ENCODE assay signal across 8 cellular contexts in genomic region chr10:51422311-51423120, GRCh38.
DNase-seq lines count a peak whose midpoint lies in the region; ATAC-seq, FAIRE-seq and TF ChIP-seq lines count a peak whose summit lies in the region.

No MANE protein-coding gene starts in this region.

- H3K4me2 ChIP-seq in SK-N-SH (no peak overlapping the region), H1 (ENCODE audit: insufficient read depth in 1 of 2, low read depth in 2 of 2, low read length in 2 of 2) (no peak overlapping the region), mesenchymal stem cell (ENCODE audit: low read length, poor library complexity, severe bottlenecking) (no peak overlapping the region)

- no peak overlapping the region for H2BK5ac ChIP-seq in H1 (ENCODE audit: low read depth, low read length)
- H2BK5ac ChIP-seq in mesenchymal stem cell (ENCODE audit: low read depth, low read length, poor library complexity, severe bottlenecking), result no peak overlapping the region

- TF ChIP-seq EP300 in SK-N-SH (IDR thresholded peaks at IDR 0.05; ENCODE audit: borderline replicate concordance in 1 of 2, low read depth in 1 of 2, low read length in 1 of 2) (no peak), H1 (IDR thresholded peaks at IDR 0.05; ENCODE audit: borderline replicate concordance in 1 of 2, low read depth in 2 of 2, low read length in 2 of 2) (no peak), upper lobe of left lung (IDR thresholded peaks at IDR 0.05) (no peak)

- POLR2A ChIA-PET in SK-N-SH (lab: Yijun Ruan, JAX) (no interaction called here), H1 (lab: Charles Lee; ENCODE audit: partially characterized antibody) (interaction anchor here (0.7 kb wide), 1 partner anchor 18 kb away, joined by 3 read pairs; no protein-coding TSS in a partner anchor)

- H3K79me2 ChIP-seq in SK-N-SH (ENCODE audit: insufficient read depth) (no peaks in the 10 kb centered on the region), H1 (ENCODE audit: control insufficient read depth in 1 of 2, insufficient read depth in 2 of 2, low read length in 2 of 2) (no peaks in the 10 kb centered on the region)

- ATAC-seq in GM18907 (IDR thresholded peaks at IDR 0.05; ENCODE audit: unreplicated experiment) (peak; percentile 82), HG03354 (IDR thresholded peaks at IDR 0.05; ENCODE audit: poor library complexity, severe bottlenecking, unreplicated experiment) (peak; percentile 85), upper lobe of left lung (ENCODE audit: low FRiP score in 2 of 2) (peak; percentile 79 to 81), HG03095 (IDR thresholded peaks at IDR 0.05; ENCODE audit: unreplicated experiment) (no peak)

- H4K8ac ChIP-seq in H1 (ENCODE audit: extremely low read depth, insufficient read depth, low read length), result no peak overlapping the region
- H4K8ac ChIP-seq in mesenchymal stem cell (ENCODE audit: low read length), result peak overlapping the region; percentile 29

- H2BK12ac ChIP-seq in H1 (ENCODE audit: low read depth, low read length), result no peak overlapping the region
- no peak overlapping the region for H2BK12ac ChIP-seq in mesenchymal stem cell (ENCODE audit: low read length in 2 of 2)

- no peaks in the 10 kb centered on the region for H4K20me1 ChIP-seq in SK-N-SH (ENCODE audit: insufficient read depth)
- H4K20me1 ChIP-seq in H1 (replicated peaks in 1 of 2; ENCODE audit: control insufficient read depth in 1 of 2, insufficient read depth in 2 of 2, low read length in 2 of 2), result no peaks in the 10 kb centered on the region

- in situ Hi-C loops in Caki2 (cut with HindIII; ENCODE audit: low pct_unique_long_range_greater_than_20kb, low sequenced_read_pairs), result no loop called here

- no peak overlapping the region for H4K5ac ChIP-seq in H1 (ENCODE audit: insufficient read length, low read depth, low read length)

- H4K91ac ChIP-seq in H1 (replicated peaks; ENCODE audit: insufficient read length, low read length) (no peak overlapping the region), mesenchymal stem cell (ENCODE audit: low read length) (no peak overlapping the region)

- H3K27ac ChIP-seq in SK-N-SH (ENCODE audit: low read depth in 2 of 2, low read length in 1 of 2) (peak overlapping the region in 1 of 2 experiments; percentile 55; a peak in 1 of 4 replicates), H1 (ENCODE audit: low read depth, low read length) (no peak overlapping the region), mesenchymal stem cell (ENCODE audit: low read length, poor library complexity, severe bottlenecking) (no peak overlapping the region), upper lobe of left lung (peak overlapping the region in 1 of 4 donors; percentile 24)

- no peaks in the 10 kb centered on the region for H3K79me1 ChIP-seq in H1 (ENCODE audit: low read depth, low read length)
- no peaks in the 10 kb centered on the region for H3K79me1 ChIP-seq in mesenchymal stem cell (replicated peaks; ENCODE audit: low read length, poor library complexity, severe bottlenecking)

- H3K9me2 ChIP-seq in SK-N-SH, result no peaks in the 10 kb centered on the region

- 59% methylated on average over 6 of the region's 6 CpGs for WGBS in SK-N-SH (ENCODE audit: low lambda C conversion rate)
- WGBS in H1 (ENCODE audit: extremely low coverage in 1 of 2, insufficient coverage in 1 of 2, insufficient read length in 1 of 2, insufficient replicate concordance in 2 of 2, low coverage in 1 of 2, low lambda C conversion rate in 2 of 2, missing lambda C conversion rate in 1 of 2), 2 experiments, result 54% methylated on average over 6 of the region's 6 CpGs; no CpG with 5 or more reads in 1 of the 2 experiments
- 76% methylated on average over 4 of the region's 6 CpGs for WGBS in mesenchymal stem cell
- 59 to 60% methylated on average over 6 of the region's 6 CpGs for WGBS in upper lobe of left lung, 2 donors

- TF ChIP-seq POLR2A in H1 (IDR thresholded peaks at IDR 0.05; ENCODE audit: control extremely low read depth in 1 of 2, low read depth in 2 of 2, low read length in 2 of 2), result no peak
- TF ChIP-seq POLR2A in upper lobe of left lung (IDR thresholded peaks at IDR 0.05), result no peak

- H3K4ac ChIP-seq in H1 (replicated peaks; ENCODE audit: insufficient read length, low read depth, low read length), result no peak overlapping the region
- H3K4ac ChIP-seq in mesenchymal stem cell (ENCODE audit: low read depth in 1 of 2, low read length in 2 of 2), result no peak overlapping the region

- FAIRE-seq in H1 (lab: Jason Lieb, UNC), result peak; percentile 98

- H3K36me3 ChIP-seq in SK-N-SH (replicated peaks in 1 of 2; ENCODE audit: control insufficient read depth in 1 of 2, insufficient read depth in 2 of 2, low read length in 1 of 2) (no peaks in the 10 kb centered on the region), H1 (ENCODE audit: control insufficient read depth in 2 of 4, insufficient read depth in 4 of 4, low read length in 3 of 4) (no peaks in the 10 kb centered on the region), mesenchymal stem cell (ENCODE audit: control insufficient read depth in 1 of 2, insufficient read depth in 2 of 2, low read depth in 1 of 2, low read length in 2 of 2) (no peaks in the 10 kb centered on the region), upper lobe of left lung (no peaks in the 10 kb centered on the region)

- H3K23ac ChIP-seq in H1 (ENCODE audit: insufficient read length), result no peak overlapping the region
- no peak overlapping the region for H3K23ac ChIP-seq in mesenchymal stem cell (ENCODE audit: low read length in 2 of 2)

- H3K9ac ChIP-seq in SK-N-SH (no peak overlapping the region), H1 (replicated peaks in 1 of 4; ENCODE audit: extremely low read depth in 1 of 4, low read depth in 3 of 4, low read length in 3 of 4) (no peak overlapping the region), mesenchymal stem cell (ENCODE audit: low read length) (peak overlapping the region; percentile 69)

- H3K14ac ChIP-seq in H1 (ENCODE audit: insufficient read length) (no peak overlapping the region), mesenchymal stem cell (ENCODE audit: low read length in 2 of 2) (no peak overlapping the region)

- H3K4me1 ChIP-seq in SK-N-SH (ENCODE audit: control insufficient read depth in 1 of 2, insufficient read depth in 2 of 2, low read depth in 1 of 2, low read length in 1 of 2), result peaks cover 0 to 3% of the 10 kb centered on the region in 2 experiments; a peak in 2 of 4 replicates
- peaks cover 0 to 3% (median 1%) of the 10 kb centered on the region in 4 experiments; a peak in 3 of 7 replicates for H3K4me1 ChIP-seq in H1 (replicated peaks in 1 of 4; ENCODE audit: control insufficient read depth in 3 of 4, insufficient read depth in 4 of 4, low read length in 3 of 4)
- H3K4me1 ChIP-seq in mesenchymal stem cell (ENCODE audit: control insufficient read depth, insufficient read depth, low read depth, low read length), result no peaks in the 10 kb centered on the region
- H3K4me1 ChIP-seq in upper lobe of left lung, result peaks cover 0 to 13% (median 9%) of the 10 kb centered on the region in 4 donors

- H2BK15ac ChIP-seq in H1 (ENCODE audit: low read length), result no peak overlapping the region
- H2BK15ac ChIP-seq in mesenchymal stem cell (ENCODE audit: low read depth, poor library complexity, severe bottlenecking), result no peak overlapping the region

- H2AFZ ChIP-seq in SK-N-SH (ENCODE audit: low read depth), result peak overlapping the region; percentile 57
- peak overlapping the region; percentile 52; the same call in 1 of the 2 replicates for H2AFZ ChIP-seq in H1 (ENCODE audit: low read length)
- no peak overlapping the region for H2AFZ ChIP-seq in mesenchymal stem cell (ENCODE audit: low read depth, low read length)

- H3K4me3 ChIP-seq in SK-N-SH (ENCODE audit: low read depth in 2 of 2, low read length in 1 of 2) (peak overlapping the region in 1 of 2 experiments; percentile 2; a peak in 1 of 4 replicates), H1 (ENCODE audit: extremely low read depth in 1 of 4, insufficient read depth in 2 of 4, low read depth in 3 of 4, low read length in 4 of 4) (no peak overlapping the region), mesenchymal stem cell (ENCODE audit: insufficient read depth in 1 of 2, low read depth in 1 of 2, low read length in 2 of 2) (no peak overlapping the region), upper lobe of left lung (no peak overlapping the region)

- H3F3A ChIP-seq in SK-N-SH (replicated peaks; ENCODE audit: insufficient read depth), result no peaks in the 10 kb centered on the region

- H2BK120ac ChIP-seq in H1 (replicated peaks; ENCODE audit: low read depth, low read length) (no peak overlapping the region), mesenchymal stem cell (ENCODE audit: low read depth, low read length) (no peak overlapping the region)

- DNase-seq in Caki2 (ENCODE audit: low read depth) (peak; percentile 19), SK-N-SH (peak; percentile 21), H1 (ENCODE audit: low read depth in 1 of 2, low spot score in 2 of 2) (peak; percentile 7 to 67), mesenchymal stem cell (peak; percentile 66), upper lobe of left lung (peak in 1 of 2 donors; percentile 24)

- no peak overlapping the region for H2BK20ac ChIP-seq in H1 (ENCODE audit: low read length)

- TF ChIP-seq CTCF in SK-N-SH (IDR thresholded peaks at IDR 0.05) (peak; percentile 95), H1 (IDR thresholded peaks at IDR 0.05; ENCODE audit: control extremely low read depth in 1 of 3, insufficient read depth in 1 of 3, low read depth in 1 of 3, low read length in 3 of 3) (peak; percentile 65 to 73 (median 73)), upper lobe of left lung (IDR thresholded peaks at IDR 0.05) (peak; percentile 33 to 70 (median 53))

- no peak overlapping the region for H3K56ac ChIP-seq in H1 (replicated peaks; ENCODE audit: insufficient read length, low read depth, low read length)

- H3K18ac ChIP-seq in H1 (ENCODE audit: extremely low read depth, low read length) (no peak overlapping the region), mesenchymal stem cell (ENCODE audit: low read depth in 1 of 2, low read length in 2 of 2) (peak overlapping the region in 1 of 2 experiments; percentile 37)

- H3K23me2 ChIP-seq in H1 (ENCODE audit: low read depth, low read length), result no peaks in the 10 kb centered on the region; the same call in 1 of the 2 replicates

- no peaks in the 10 kb centered on the region for H3K9me3 ChIP-seq in SK-N-SH
- no peaks in the 10 kb centered on the region for H3K9me3 ChIP-seq in H1 (ENCODE audit: insufficient read depth in 2 of 2, low read depth in 1 of 2, low read length in 1 of 2)
- H3K9me3 ChIP-seq in mesenchymal stem cell (ENCODE audit: control insufficient read depth, low read length), result no peaks in the 10 kb centered on the region
- H3K9me3 ChIP-seq in upper lobe of left lung, result no peaks in the 10 kb centered on the region

- TF ChIP-seq RAD21 in SK-N-SH (IDR thresholded peaks at IDR 0.05; ENCODE audit: low read length) (peak; percentile 74), H1 (IDR thresholded peaks at IDR 0.05 in 1 of 2, conservative IDR thresholded peaks at IDR 0.05 in 1 of 2; ENCODE audit: low read depth in 2 of 2, low read length in 2 of 2) (peak; percentile 79 to 82)

- no peak overlapping the region for H2AK5ac ChIP-seq in H1 (ENCODE audit: low read depth, low read length)
- H2AK5ac ChIP-seq in mesenchymal stem cell (ENCODE audit: low read length, severe bottlenecking), result no peak overlapping the region

- H3K27me3 ChIP-seq in SK-N-SH (ENCODE audit: insufficient read depth) (no peaks in the 10 kb centered on the region), H1 (replicated peaks in 1 of 4; ENCODE audit: control insufficient read depth in 3 of 4, extremely low read depth in 1 of 4, insufficient read depth in 3 of 4, low read length in 3 of 4) (no peaks in the 10 kb centered on the region), mesenchymal stem cell (ENCODE audit: control insufficient read depth in 1 of 2, insufficient read depth in 1 of 2, low read length in 2 of 2) (no peaks in the 10 kb centered on the region), upper lobe of left lung (no peaks in the 10 kb centered on the region)

- CTCF ChIA-PET in SK-N-SH (lab: Yijun Ruan, JAX) (interaction anchor here (0.6 to 2.5 kb wide), 19 partner anchors 10 to 793 kb away, joined by 3 to 17 read pairs (median 3); no protein-coding TSS in a partner anchor), H1 (lab: Charles Lee; ENCODE audit: partially characterized antibody) (interaction anchor here (0.7 to 4.4 kb wide), 23 partner anchors 10 to 828 kb away, joined by 3 to 24 read pairs (median 4); no protein-coding TSS in a partner anchor)
